Comparison of ENCODE assay signal across 15 cellular contexts in genomic region chr14:22337938-22338337, GRCh38.
A peak's percentile ranks its signal among the peaks of the same experiment; 100 is the strongest.
DNase-seq lines count a peak whose midpoint lies in the region; ATAC-seq and TF ChIP-seq lines count a peak whose summit lies in the region.
"Had no signal": no experiment of that assay in that cellular context is flagged by ENCODE, and none has a peak within 500 bp of the region (broad histone marks: within the 10 kb centered on the region; RNA-seq: fewer than 3 reads in every experiment).

No MANE protein-coding gene starts in this region.

- POLR2A ChIA-PET in OCI-LY7 (lab: Charles Lee), result interaction anchor here (0.5 to 0.6 kb wide), 2 partner anchors 23 to 117 kb away, joined by 4 to 8 read pairs; no protein-coding TSS in a partner anchor

- H3K4me2 ChIP-seq in BLaER1 treated with 17β-estradiol and CSF1 and Interleukin-3, amounts not matched to agents 10 nM and 100 nM, result peak overlapping the region in 6 of 11 experiments; percentile 14 to 53 (median 40); a peak in 6 of 22 replicates
- no peak overlapping the region for H3K4me2 ChIP-seq in OCI-LY7 (ENCODE audit: low read length)

- no peak overlapping the region for H3K9ac ChIP-seq in BLaER1 treated with 17β-estradiol and CSF1 and Interleukin-3, amounts not matched to agents 10 nM and 100 nM
- no peak overlapping the region for H3K9ac ChIP-seq in mucosa of stomach (ENCODE audit: low read length)

- H4K20me1 ChIP-seq in BLaER1 treated with 17β-estradiol and CSF1 and Interleukin-3, amounts not matched to agents 10 nM and 100 nM, result no peaks in the 10 kb centered on the region
- no peaks in the 10 kb centered on the region for H4K20me1 ChIP-seq in OCI-LY7 (ENCODE audit: insufficient read depth, low read length)

- H3K9me2 ChIP-seq in OCI-LY7 (ENCODE audit: insufficient read depth, low read length), result no peaks in the 10 kb centered on the region

- BruUV-seq in OCI-LY7 (replicated peaks; lab: Mats Ljungman, UMichigan), result no TSS peak

- no peak for ATAC-seq in GM21723 (IDR thresholded peaks at IDR 0.05; ENCODE audit: unreplicated experiment)

- H3K9me3 ChIP-seq in BLaER1 treated with 17β-estradiol and CSF1 and Interleukin-3, amounts not matched to agents 10 nM and 100 nM (replicated peaks in 1 of 11), result peaks cover 0 to 2% (median 0%) of the 10 kb centered on the region in 11 experiments; a peak in 4 of 22 replicates
- H3K9me3 ChIP-seq in mucosa of stomach (ENCODE audit: control insufficient read depth, low read length), result no peaks in the 10 kb centered on the region
- no peaks in the 10 kb centered on the region for H3K9me3 ChIP-seq in suprapubic skin
- H3K9me3 ChIP-seq in OCI-LY7 (ENCODE audit: low read length), result 0 out of 2 replicates have a peak, but pooled peaks cover 3% of the 10 kb centered on the region
- H3K9me3 ChIP-seq: HAP-1 had no signal

- peaks cover 0 to 25% (median 14%) of the 10 kb centered on the region in 10 experiments; a peak in 10 of 20 replicates for H3K4me1 ChIP-seq in BLaER1 treated with 17β-estradiol and CSF1 and Interleukin-3, amounts not matched to agents 10 nM and 100 nM
- peaks cover 48% of the 10 kb centered on the region for H3K4me1 ChIP-seq in mucosa of stomach (ENCODE audit: control insufficient read depth, insufficient read depth, low read length)
- H3K4me1 ChIP-seq in suprapubic skin, result peaks cover 47% of the 10 kb centered on the region
- no peaks in the 10 kb centered on the region for H3K4me1 ChIP-seq in OCI-LY7 (ENCODE audit: insufficient read depth, low read length, poor library complexity, severe bottlenecking)

- H3K4me3 ChIP-seq in BLaER1 treated with 17β-estradiol and CSF1 and Interleukin-3, amounts not matched to agents 10 nM and 100 nM, result no peak overlapping the region
- H3K4me3 ChIP-seq in mucosa of stomach (ENCODE audit: low read length) (peak overlapping the region; percentile 9), suprapubic skin (no peak overlapping the region), OCI-LY7 (ENCODE audit: low read depth, low read length, poor library complexity, severe bottlenecking) (no peak overlapping the region)
- H3K4me3 ChIP-seq: HAP-1 had no signal

- H3K27ac ChIP-seq in BLaER1 treated with 17β-estradiol and CSF1 and Interleukin-3, amounts not matched to agents 10 nM and 100 nM, result no peak overlapping the region
- H3K27ac ChIP-seq in caudate nucleus (ENCODE audit: low read depth, low read length) (peak overlapping the region; percentile 80), suprapubic skin (peak overlapping the region; percentile 18), OCI-LY7 (ENCODE audit: low read depth, low read length, poor library complexity, severe bottlenecking) (no peak overlapping the region)

- H2AFZ ChIP-seq in OCI-LY7 (ENCODE audit: low read length), result no peak overlapping the region

- no peak for TF ChIP-seq EP300 in suprapubic skin (IDR thresholded peaks at IDR 0.05)

- intact Hi-C loops in OCI-LY7 (cut with micrococcal nuclease; ENCODE audit: unreplicated experiment), result no loop called here

- no peak for TF ChIP-seq POLR2A in suprapubic skin (IDR thresholded peaks at IDR 0.05)

- H3K36me3 ChIP-seq in BLaER1 treated with 17β-estradiol and CSF1 and Interleukin-3, amounts not matched to agents 10 nM and 100 nM, result no peaks in the 10 kb centered on the region
- H3K36me3 ChIP-seq in mucosa of stomach (ENCODE audit: control insufficient read depth, insufficient read depth, low read length) (no peaks in the 10 kb centered on the region), suprapubic skin (no peaks in the 10 kb centered on the region), OCI-LY7 (ENCODE audit: insufficient read depth, low read length) (no peaks in the 10 kb centered on the region)
- H3K36me3 ChIP-seq: HAP-1 had no signal

- no peaks in the 10 kb centered on the region for H3K79me2 ChIP-seq in OCI-LY7 (ENCODE audit: insufficient read depth, low read depth, low read length)

- CTCF ChIA-PET in OCI-LY7 (lab: Charles Lee; ENCODE audit: unreplicated experiment), result no interaction called here

- 40% methylated on average over 2 of the region's 3 CpGs for WGBS in suprapubic skin

- TF ChIP-seq CTCF in suprapubic skin (IDR thresholded peaks at IDR 0.05) (no peak), OCI-LY7 (conservative IDR thresholded peaks at IDR 0.05; ENCODE audit: low read length) (no peak)

- DNase-seq in caudate nucleus (lab: John Stamatoyannopoulos, UW) (no peak), suprapubic skin (ENCODE audit: low spot score in 2 of 2) (no peak), OCI-LY7 (ENCODE audit: low spot score) (no peak), medulla oblongata (ENCODE audit: extremely low spot score) (no peak), NCI-H2081 treated with DMSO at 0.1 percent for 48 hours (lab: John Stamatoyannopoulos, UW) (no peak)
- DNase-seq: CD8-positive, alpha-beta memory T cell; DND-41; NCI-H187 treated with DMSO at 0.1 percent for 48 hours; NCI-H2171; NCI-H446 treated with DMSO at 0.1 percent for 48 hours; NK-92 treated with Interleukin-12 subunit alpha and Interleukin-12 subunit beta, amount 100 ng/mL, for 24 hours had no signal

- no peaks in the 10 kb centered on the region for H3K27me3 ChIP-seq in BLaER1 treated with 17β-estradiol and CSF1 and Interleukin-3, amounts not matched to agents 10 nM and 100 nM
- H3K27me3 ChIP-seq in mucosa of stomach (ENCODE audit: control insufficient read depth, insufficient read depth, low read length) (no peaks in the 10 kb centered on the region), suprapubic skin (no peaks in the 10 kb centered on the region)

Comparison
In these comparisons a context has a peak if more than half of its experiments do, and no peak if none do; other contexts are left out.
1. H3K27ac ChIP-seq: peak in caudate nucleus (single experiment) and suprapubic skin (single experiment); none in BLaER1 treated with 17β-estradiol and CSF1 and Interleukin-3, amounts not matched to agents 10 nM and 100 nM (0 of 11) and OCI-LY7 (single experiment).